ENCODE assay signal across 22 cellular contexts in genomic region chr6:11128608-11129007, GRCh38. TPM values are rescaled to one million over a fixed set of nuclear protein-coding genes. Genes with fewer than 3 reads are reported as not detected.
A peak's percentile ranks its signal among the peaks of the same experiment; 100 is the strongest.
DNase-seq lines count a peak whose midpoint lies in the region; ATAC-seq and TF ChIP-seq lines count a peak whose summit lies in the region.
"Had no signal": no experiment of that assay in that cellular context is flagged by ENCODE, and none has a peak within 500 bp of the region (broad histone marks: within the 10 kb centered on the region; RNA-seq: fewer than 3 reads in every experiment).

No MANE protein-coding gene starts in this region.

- H3K27me3 Mint-ChIP-seq in WTC11 (ENCODE audit: low read depth) (no peaks in the 10 kb centered on the region), T-helper 17 cell (no peaks in the 10 kb centered on the region)
- H3K27me3 Mint-ChIP-seq: CD4-positive, alpha-beta memory T cell; IgD-negative memory B cell had no signal

- H3K9me3 Mint-ChIP-seq in WTC11 = 0 out of 2 replicates have a peak, but pooled peaks cover 5% of the 10 kb centered on the region
- H3K9me3 Mint-ChIP-seq: CD4-positive, alpha-beta memory T cell; GM23338; IgD-negative memory B cell had no signal

- no peaks in the 10 kb centered on the region for H3K27me3 ChIP-seq in right cardiac atrium (ENCODE audit: control insufficient read depth, insufficient read depth)
- H3K27me3 ChIP-seq in skeletal muscle tissue (ENCODE audit: control insufficient read depth in 3 of 3, insufficient read depth in 3 of 3, low read length in 3 of 3) = no peaks in the 10 kb centered on the region
- H3K27me3 ChIP-seq: BLaER1, SJSA1 had no signal

- intact Hi-C loops in right cardiac atrium (cut with DNase I) = no loop called here

- no peak overlapping the region for H3K9ac ChIP-seq in skeletal muscle tissue (ENCODE audit: low read depth in 1 of 3, low read length in 3 of 3)
- H3K9ac ChIP-seq: BLaER1 had no signal

- H3K4me1 Mint-ChIP-seq in WTC11 (peaks cover 27% of the 10 kb centered on the region), T-helper 17 cell (peaks cover 24% of the 10 kb centered on the region)

- ATAC-seq in WTC11 = peak; percentile 25; the same call in 1 of the 2 replicates
- ATAC-seq in right cardiac atrium = peak; percentile 63 to 71
- ATAC-seq in T-helper 17 cell = no peak
- ATAC-seq in HG02938 (IDR thresholded peaks at IDR 0.05; ENCODE audit: unreplicated experiment) = no peak
- ATAC-seq: GM23338 had no signal

- H3K27ac Mint-ChIP-seq in WTC11 = no peak overlapping the region
- H3K27ac Mint-ChIP-seq in T-helper 17 cell = no peak overlapping the region
- H3K27ac Mint-ChIP-seq: CD4-positive, alpha-beta memory T cell; GM23338; IgD-negative memory B cell had no signal

- CTCF ChIA-PET in WTC11 (lab: Charles Lee) = no interaction called here

- no peak overlapping the region for H3K4me3 ChIP-seq in right cardiac atrium (ENCODE audit: low read length)
- H3K4me3 ChIP-seq in skeletal muscle tissue (ENCODE audit: low read length in 3 of 3) = peak overlapping the region in 2 of 3 donors; percentile 0 to 4
- H3K4me3 ChIP-seq: BLaER1, GM23338, HAP-1, SJSA1 had no signal

- H3K4me3 Mint-ChIP-seq in WTC11 (no peak overlapping the region), T-helper 17 cell (no peak overlapping the region)
- H3K4me3 Mint-ChIP-seq: CD4-positive, alpha-beta memory T cell; GM23338; IgD-negative memory B cell had no signal

- 79% methylated on average over 2 of the region's 2 CpGs for WGBS in right cardiac atrium

- H3K9me3 ChIP-seq in right cardiac atrium (ENCODE audit: control insufficient read depth, low read length) (no peaks in the 10 kb centered on the region), skeletal muscle tissue (ENCODE audit: control insufficient read depth in 3 of 3, low read length in 3 of 3) (no peaks in the 10 kb centered on the region), T-helper 17 cell (ENCODE audit: control insufficient read depth, low read length, poor library complexity, severe bottlenecking) (no peaks in the 10 kb centered on the region)
- H3K9me3 ChIP-seq: Caco-2, HAP-1, SJSA1 had no signal

- peaks cover 9% of the 10 kb centered on the region for H3K36me3 Mint-ChIP-seq in WTC11
- no peaks in the 10 kb centered on the region for H3K36me3 Mint-ChIP-seq in T-helper 17 cell (ENCODE audit: low read depth)

- TF ChIP-seq CTCF in WTC11 (IDR thresholded peaks at IDR 0.05) = no peak

- POLR2A ChIA-PET in WTC11 (lab: Charles Lee) = no interaction called here

- H3K36me3 ChIP-seq in skeletal muscle tissue (ENCODE audit: control insufficient read depth in 3 of 3, insufficient read depth in 3 of 3, low read length in 3 of 3) = peaks cover 0 to 4% (median 0%) of the 10 kb centered on the region in 3 donors
- H3K36me3 ChIP-seq: HAP-1 had no signal

- DNase-seq in WTC11 (ENCODE audit: low spot score) (no peak), ecto neural progenitor cell (ENCODE audit: low spot score) (peak; percentile 22), right cardiac atrium (no peak), T-helper 17 cell (no peak), NCI-H1436 (lab: John Stamatoyannopoulos, UW) (no peak)
- DNase-seq: Caco-2; CD4-positive, alpha-beta memory T cell; DND-41; Kasumi-1; NCI-H1694 treated with DMSO at 0.1 percent for 48 hours; NCI-H2081 treated with DMSO at 0.1 percent for 48 hours; NCI-H2171 treated with DMSO at 0.1 percent for 48 hours; NCI-H524 treated with DMSO at 0.1 percent for 48 hours; NCI-H82 had no signal

- peaks cover 4% of the 10 kb centered on the region for H3K4me1 ChIP-seq in right cardiac atrium (ENCODE audit: control insufficient read depth, insufficient read depth, low read length)
- peaks cover 11 to 13% (median 12%) of the 10 kb centered on the region in 3 donors for H3K4me1 ChIP-seq in skeletal muscle tissue (ENCODE audit: control insufficient read depth in 3 of 3, insufficient read depth in 3 of 3, low read length in 3 of 3)
- H3K4me1 ChIP-seq: Caco-2, HAP-1 had no signal

- H3K27ac ChIP-seq in right cardiac atrium (ENCODE audit: low read length) (no peak overlapping the region), skeletal muscle tissue (ENCODE audit: low read depth, low read length) (no peak overlapping the region)
- H3K27ac ChIP-seq: BLaER1, SJSA1 had no signal

TF ChIP-seq in WTC11, 78 proteins besides CTCF, POLR2A, EP300 and RAD21 (continues in another document):
- TF ChIP-seq ESRRA (CRISPR knock-in tag; IDR thresholded peaks at IDR 0.05; ENCODE audit: borderline replicate concordance) (no peak), HMGXB4 (CRISPR knock-in tag; IDR thresholded peaks at IDR 0.05) (no peak), ZBTB43 (CRISPR knock-in tag; IDR thresholded peaks at IDR 0.05) (no peak), AFF4 (CRISPR knock-in tag; IDR thresholded peaks at IDR 0.05; ENCODE audit: borderline replicate concordance) (no peak), FOXJ3 (CRISPR knock-in tag; IDR thresholded peaks at IDR 0.05; ENCODE audit: borderline replicate concordance) (no peak), IRF2 (CRISPR knock-in tag; IDR thresholded peaks at IDR 0.05; ENCODE audit: borderline replicate concordance, low read depth) (no peak)

RNA-seq across cellular contexts. Expression of gene ERVFRD-1, which starts 17.1 kb away (rescaled TPM):
- total RNA-seq in WTC11 (2021) (not detected in 3 replicates), right cardiac atrium (under 1 TPM in 2 of 4 donors, not detected in 2; 0.09 TPM), skeletal muscle tissue (not detected), T-helper 17 cell (not detected)
- 0.05 TPM for polyA plus RNA-seq in right cardiac atrium
- total RNA-seq: CD4-positive, alpha-beta memory T cell; GM23338; MCF 10A; SJSA1 had no signal
- polyA plus RNA-seq: IgD-negative memory B cell had no signal

RNA-seq across cellular contexts. Expression of gene SMIM13, which starts 35.0 kb away (rescaled TPM):
- total RNA-seq in WTC11 (2021) (7.2 to 9.7 TPM (median 7.4 TPM) in 3 replicates), right cardiac atrium (10 to 100 TPM; 10.7 to 14.5 (median 13.5) TPM), skeletal muscle tissue (7.8 TPM), T-helper 17 cell (10 to 100 TPM in 1 of 2 donors, 1 to 10 TPM in 1; 7.5 to 10.1 TPM)
- 8.1 TPM for polyA plus RNA-seq in right cardiac atrium

Comparison
In these comparisons a context has a peak if more than half of its experiments do, and no peak if none do; other contexts are left out.
1. ATAC-seq: peak in WTC11 (single experiment) and right cardiac atrium (2 of 2); none in T-helper 17 cell (single experiment) and HG02938 (single experiment).